11 cellular contexts compared by ENCODE assay signal in genomic region chr16:66927918-66928649, GRCh38. TPM values are rescaled to one million over a fixed set of nuclear protein-coding genes. Genes with fewer than 3 reads are reported as not detected.
A peak's percentile ranks its signal among the peaks of the same experiment; 100 is the strongest.
DNase-seq lines count a peak whose midpoint lies in the region; ATAC-seq, FAIRE-seq and TF ChIP-seq lines count a peak whose summit lies in the region.
"Had no signal": no experiment of that assay in that cellular context is flagged by ENCODE, and none has a peak within 500 bp of the region (broad histone marks: within the 10 kb centered on the region; RNA-seq: fewer than 3 reads in every experiment).

No MANE protein-coding gene starts in this region.

- POLR2A ChIA-PET in activated CD8-positive, alpha-beta T cell treated with anti-CD3 and anti-CD28 coated beads, Interleukin-2, amount 10 ng/mL, durations not matched to agents 7 days and 5 days (lab: Charles Lee) = interaction anchor here (0.6 to 1.5 kb wide), 2 partner anchors 33 to 59 kb away, joined by 3 to 8 read pairs; no protein-coding TSS in a partner anchor

- DNase-seq in A172 (ENCODE audit: low spot score) = peak; percentile 82
- peak; percentile 54 for DNase-seq in H54 (ENCODE audit: insufficient read length, low spot score)
- DNase-seq in activated CD8-positive, alpha-beta T cell treated with anti-CD3 and anti-CD28 coated beads, Interleukin-2, amount 10 ng/mL, durations not matched to agents 7 days and 5 days = no peak
- DNase-seq in kidney glomerular epithelial cell (lab: John Stamatoyannopoulos, UW) = peak; percentile 17
- DNase-seq in ecto neural progenitor cell (ENCODE audit: low spot score) = no peak
- no peak for DNase-seq in immature natural killer cell
- DNase-seq: COR-L47 had no signal

- no peak for ATAC-seq in activated CD8-positive, alpha-beta T cell treated with anti-CD3 and anti-CD28 coated beads, Interleukin-2, amount 10 ng/mL, durations not matched to agents 7 days and 5 days
- ATAC-seq in HG03039 (IDR thresholded peaks at IDR 0.05; ENCODE audit: unreplicated experiment) = no peak
- ATAC-seq in HG03342 (IDR thresholded peaks at IDR 0.05; ENCODE audit: unreplicated experiment) = no peak

- H3K4me3 Mint-ChIP-seq in activated CD8-positive, alpha-beta T cell treated with anti-CD3 and anti-CD28 coated beads, Interleukin-2, amount 10 ng/mL, durations not matched to agents 7 days and 5 days = no peak overlapping the region
- H3K4me3 Mint-ChIP-seq in immature natural killer cell = no peak overlapping the region

- H3K9me3 Mint-ChIP-seq in activated CD8-positive, alpha-beta T cell treated with anti-CD3 and anti-CD28 coated beads, Interleukin-2, amount 10 ng/mL, durations not matched to agents 7 days and 5 days (ENCODE audit: insufficient read depth) = no peaks in the 10 kb centered on the region
- H3K9me3 Mint-ChIP-seq in immature natural killer cell = no peaks in the 10 kb centered on the region

- H3K27me3 Mint-ChIP-seq in activated CD8-positive, alpha-beta T cell treated with anti-CD3 and anti-CD28 coated beads, Interleukin-2, amount 10 ng/mL, durations not matched to agents 7 days and 5 days (ENCODE audit: low read depth) = peaks cover 25% of the 10 kb centered on the region
- H3K27me3 Mint-ChIP-seq in immature natural killer cell (ENCODE audit: low read depth in 3 of 3) = peaks cover 4 to 10% (median 6%) of the 10 kb centered on the region in 3 donors

- peaks cover 16% of the 10 kb centered on the region for H3K36me3 Mint-ChIP-seq in activated CD8-positive, alpha-beta T cell treated with anti-CD3 and anti-CD28 coated beads, Interleukin-2, amount 10 ng/mL, durations not matched to agents 7 days and 5 days (ENCODE audit: low read depth)
- H3K36me3 Mint-ChIP-seq in immature natural killer cell = peaks cover 0 to 2% (median 0%) of the 10 kb centered on the region in 3 donors

- peaks cover 32% of the 10 kb centered on the region for H3K4me1 Mint-ChIP-seq in activated CD8-positive, alpha-beta T cell treated with anti-CD3 and anti-CD28 coated beads, Interleukin-2, amount 10 ng/mL, durations not matched to agents 7 days and 5 days (ENCODE audit: low read depth)
- H3K4me1 Mint-ChIP-seq in immature natural killer cell = peaks cover 16 to 22% of the 10 kb centered on the region in 2 donors

- TF ChIP-seq POLR2A in H54 (IDR thresholded peaks at IDR 0.05; ENCODE audit: low read depth, low read length) = no peak

- CTCF ChIA-PET in activated CD8-positive, alpha-beta T cell treated with anti-CD3 and anti-CD28 coated beads, Interleukin-2, amount 10 ng/mL, durations not matched to agents 7 days and 5 days (lab: Charles Lee) = interaction anchor here (0.7 to 4.2 kb wide), 13 partner anchors 11 to 227 kb away, joined by 3 to 94 read pairs (median 8); partner anchors contain the start of genes CDH16, NAE1 and PDP2

- FAIRE-seq in H54 (lab: Jason Lieb, UNC) = peak; percentile 75

- H3K27ac Mint-ChIP-seq in activated CD8-positive, alpha-beta T cell treated with anti-CD3 and anti-CD28 coated beads, Interleukin-2, amount 10 ng/mL, durations not matched to agents 7 days and 5 days = peak overlapping the region; percentile 47
- peak overlapping the region in 2 of 6 donors; percentile 26 to 61 for H3K27ac Mint-ChIP-seq in immature natural killer cell

RNA-seq across cellular contexts. Expression of gene RRAD, which starts 2.7 kb away (rescaled TPM):
- 1.0 and 2.8 TPM in 2 replicates for total RNA-seq in A172 (2014; rRNA removed; shearing (Covaris generic))
- total RNA-seq in activated CD8-positive, alpha-beta T cell treated with anti-CD3 and anti-CD28 coated beads, Interleukin-2, amount 10 ng/mL, durations not matched to agents 7 days and 5 days = under 1 TPM in 1 of 2 experiments, not detected in 1; 0.34 TPM
- not detected for polyA plus RNA-seq in immature natural killer cell

RNA-seq across cellular contexts. Expression of gene CIAO2B, which starts 6.1 kb away (rescaled TPM):
- total RNA-seq in A172 (2014; rRNA removed; shearing (Covaris generic)) = 150 and 174 TPM in 2 replicates
- total RNA-seq in activated CD8-positive, alpha-beta T cell treated with anti-CD3 and anti-CD28 coated beads, Interleukin-2, amount 10 ng/mL, durations not matched to agents 7 days and 5 days = 100 to 1,000 TPM; 115 to 126 TPM
- 100 to 1,000 TPM; 125 to 157 (median 132) TPM for polyA plus RNA-seq in immature natural killer cell

RNA-seq across cellular contexts. Expression of gene CES2, which starts 7.2 kb away (rescaled TPM):
- total RNA-seq in A172 (2014; rRNA removed; shearing (Covaris generic)) = 19.7 TPM in 2 replicates
- total RNA-seq in activated CD8-positive, alpha-beta T cell treated with anti-CD3 and anti-CD28 coated beads, Interleukin-2, amount 10 ng/mL, durations not matched to agents 7 days and 5 days = 10 to 100 TPM; 29.7 to 34.0 TPM
- polyA plus RNA-seq in immature natural killer cell = 10 to 100 TPM; 13.8 to 26.2 (median 19.5) TPM

RNA-seq across cellular contexts. Expression of gene CDH16, which starts 9.4 kb away (rescaled TPM):
- not detected in 2 replicates for total RNA-seq in A172 (2014; rRNA removed; shearing (Covaris generic))
- not detected for total RNA-seq in activated CD8-positive, alpha-beta T cell treated with anti-CD3 and anti-CD28 coated beads, Interleukin-2, amount 10 ng/mL, durations not matched to agents 7 days and 5 days
- polyA plus RNA-seq in immature natural killer cell = not detected
- total RNA-seq: glomerular endothelial cell had no signal
- polyA plus RNA-seq: neural cell had no signal

RNA-seq across cellular contexts. Expression of gene CES3, which starts 33.0 kb away (rescaled TPM):
- 0.05 and 0.17 TPM in 2 replicates for total RNA-seq in A172 (2014; rRNA removed; shearing (Covaris generic))
- 1 to 10 TPM; 2.4 to 4.3 TPM for total RNA-seq in activated CD8-positive, alpha-beta T cell treated with anti-CD3 and anti-CD28 coated beads, Interleukin-2, amount 10 ng/mL, durations not matched to agents 7 days and 5 days
- polyA plus RNA-seq in immature natural killer cell = not detected

Comparison
In these comparisons a context has a peak if more than half of its experiments do, and no peak if none do; other contexts are left out.
1. DNase-seq: peak in A172 (single experiment), H54 (single experiment) and kidney glomerular epithelial cell (single experiment); none in activated CD8-positive, alpha-beta T cell treated with anti-CD3 and anti-CD28 coated beads, Interleukin-2, amount 10 ng/mL, durations not matched to agents 7 days and 5 days (single experiment), ecto neural progenitor cell (single experiment) and immature natural killer cell (0 of 3).